8 cellular contexts compared by ENCODE assay signal in the genomic region with DNA sequence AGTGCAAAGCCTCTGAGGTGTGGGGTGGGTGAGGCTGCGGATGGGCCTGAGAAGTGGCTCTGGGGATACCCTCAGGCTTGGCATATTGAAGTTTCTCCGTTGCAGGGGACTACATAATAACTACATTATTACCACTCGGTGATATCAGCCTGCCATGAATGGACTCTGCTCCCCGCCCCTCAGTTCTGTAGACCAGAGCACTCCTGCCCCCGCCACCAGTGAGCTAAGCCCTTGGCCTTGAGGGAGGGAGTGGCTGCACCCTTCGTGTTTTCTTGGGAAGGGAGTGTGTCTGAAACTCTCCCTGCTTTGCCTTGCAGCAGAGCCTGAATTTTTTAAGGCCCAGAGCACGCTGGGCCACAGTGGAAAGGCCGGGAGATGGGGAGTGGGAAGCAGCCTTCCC. TPM values are rescaled to one million over a fixed set of nuclear protein-coding genes. Genes with fewer than 3 reads are reported as not detected.
DNase-seq lines count a peak whose midpoint lies in the region; ATAC-seq and TF ChIP-seq lines count a peak whose summit lies in the region.

No MANE protein-coding gene starts in this region.

- peaks cover 42% of the 10 kb centered on the region for H3K4me1 ChIP-seq in Karpas-422 (ENCODE audit: low read length)
- H3K4me1 ChIP-seq in body of pancreas: peaks cover 43% of the 10 kb centered on the region
- H3K4me1 ChIP-seq in mucosa of rectum (ENCODE audit: control insufficient read depth in 2 of 2, insufficient read depth in 2 of 2, low read length in 2 of 2): peaks cover 22 to 26% of the 10 kb centered on the region in 2 donors

- POLR2A ChIA-PET in AG04450 (lab: Yijun Ruan, JAX): interaction anchor here (0.9 to 1.4 kb wide), 2 partner anchors 8 to 18 kb away, joined by 5 to 6 read pairs; no protein-coding TSS in a partner anchor

- H3K4me3 ChIP-seq in AG04450 (ENCODE audit: low read depth, low read length) (peak overlapping the region; percentile 70), Karpas-422 (ENCODE audit: low read length) (peak overlapping the region; percentile 72), body of pancreas (no peak overlapping the region), mucosa of rectum (ENCODE audit: low read length in 2 of 2) (peak overlapping the region; percentile 83 to 89)

- no peaks in the 10 kb centered on the region; the same call in none of the 2 replicates for H4K20me1 ChIP-seq in Karpas-422 (ENCODE audit: insufficient read depth, low read depth, low read length)

- H3K9me2 ChIP-seq in Karpas-422 (replicated peaks; ENCODE audit: insufficient read depth, low read length): no peaks in the 10 kb centered on the region

- no peak for DNase-seq in AG04450 (ENCODE audit: low read depth, low spot score)
- no peak for DNase-seq in Karpas-422
- DNase-seq in body of pancreas: peak; percentile 17 to 56 (median 42)
- no peak for DNase-seq in putamen (ENCODE audit: low spot score)
- DNase-seq in NK-92 treated with Interleukin-12 subunit alpha and Interleukin-12 subunit beta, amount 100 ng/mL, for 24 hours (lab: John Stamatoyannopoulos, UW): no peak
- no peak for DNase-seq in cerebellum (ENCODE audit: low spot score)

- H3K4me2 ChIP-seq in Karpas-422 (ENCODE audit: low read depth, low read length, poor library complexity, severe bottlenecking): peak overlapping the region; percentile 91

- H3K9me3 ChIP-seq in AG04450 (ENCODE audit: control insufficient read depth, insufficient read depth, low read length) (no peaks in the 10 kb centered on the region; the same call in 1 of the 2 replicates), Karpas-422 (ENCODE audit: low read length) (no peaks in the 10 kb centered on the region), body of pancreas (no peaks in the 10 kb centered on the region), mucosa of rectum (ENCODE audit: control insufficient read depth in 2 of 2, low read length in 2 of 2) (no peaks in the 10 kb centered on the region)

- WGBS in body of pancreas, 2 donors: 41 to 56% methylated on average over 8 of the region's 8 CpGs

- CTCF ChIA-PET in AG04450 (lab: Charles Lee): interaction anchor here (1.6 to 5.5 kb wide), 3 partner anchors 8 to 76 kb away, joined by 7 to 60 read pairs (median 21); a partner anchor contains a TSS

- H3K36me3 ChIP-seq in Karpas-422 (ENCODE audit: insufficient read depth, low read length): 0 out of 2 replicates have a peak, but pooled peaks cover 5% of the 10 kb centered on the region
- H3K36me3 ChIP-seq in body of pancreas (replicated peaks in 1 of 2; ENCODE audit: insufficient read depth in 1 of 2, low read depth in 2 of 2): no peaks in the 10 kb centered on the region
- H3K36me3 ChIP-seq in mucosa of rectum (ENCODE audit: control insufficient read depth in 2 of 2, insufficient read depth in 2 of 2, low read length in 2 of 2): no peaks in the 10 kb centered on the region

- no peak for ATAC-seq in body of pancreas
- ATAC-seq in HG03520 (IDR thresholded peaks at IDR 0.05; ENCODE audit: unreplicated experiment): no peak

- peaks cover 59% of the 10 kb centered on the region for H3K79me2 ChIP-seq in Karpas-422 (ENCODE audit: low read length)

- H3K9ac ChIP-seq in Karpas-422 (ENCODE audit: low read length) (peak overlapping the region; percentile 90), mucosa of rectum (ENCODE audit: low read depth in 1 of 2, low read length in 2 of 2) (peak overlapping the region; percentile 52 to 87)

- no peak for TF ChIP-seq POLR2A in body of pancreas (IDR thresholded peaks at IDR 0.05)

- H3K27ac ChIP-seq in AG04450 (ENCODE audit: low read depth, low read length) (peak overlapping the region; percentile 68), Karpas-422 (ENCODE audit: low read length) (peak overlapping the region; percentile 85), body of pancreas (peak overlapping the region in 3 of 4 donors; percentile 91 to 96 (median 95)), mucosa of rectum (ENCODE audit: low read depth in 2 of 2, low read length in 2 of 2) (peak overlapping the region; percentile 24 to 92)

- H2AFZ ChIP-seq in Karpas-422 (ENCODE audit: low read length): no peak overlapping the region

- intact Hi-C loops in body of pancreas (cut with DNase I): loop anchor here (10.0 kb wide), 2 partner anchors 53 to 57 kb away; no protein-coding TSS in a partner anchor

- TF ChIP-seq CTCF in AG04450 (IDR thresholded peaks at IDR 0.05; ENCODE audit: low read depth, low read length): no peak
- no peak for TF ChIP-seq CTCF in body of pancreas (IDR thresholded peaks at IDR 0.05)

- H3K27me3 ChIP-seq in AG04450 (ENCODE audit: control insufficient read depth, insufficient read depth, low read length): no peaks in the 10 kb centered on the region
- H3K27me3 ChIP-seq in Karpas-422 (ENCODE audit: low read length): no peaks in the 10 kb centered on the region
- no peaks in the 10 kb centered on the region for H3K27me3 ChIP-seq in body of pancreas
- no peaks in the 10 kb centered on the region for H3K27me3 ChIP-seq in mucosa of rectum (ENCODE audit: control insufficient read depth in 2 of 2, insufficient read depth in 2 of 2, low read length in 2 of 2)

RNA-seq across cellular contexts. Expression of a gene that starts 1.7 kb away (rescaled TPM):
- 13.6 and 19.0 TPM in 2 replicates for polyA plus RNA-seq in AG04450 (2011; rRNA removed)
- 6.6 and 10.8 TPM in 2 replicates for polyA minus RNA-seq in AG04450 (2011; rRNA and poly(A)+ RNA removed)
- total RNA-seq in Karpas-422 (2014; rRNA removed; shearing (Covaris generic); ENCODE audit: low replicate concordance): 17.6 and 20.3 TPM in 2 replicates
- total RNA-seq in body of pancreas: 1 to 10 TPM in 1 of 2 donors, under 1 TPM in 1; 0.66 to 3.9 TPM
- 4.0 TPM for total RNA-seq in cerebellum

RNA-seq across cellular contexts. Expression of a gene that starts 41.4 kb away (rescaled TPM):
- 0.35 and 0.78 TPM in 2 replicates for polyA plus RNA-seq in AG04450 (2011; rRNA removed)
- polyA minus RNA-seq in AG04450 (2011; rRNA and poly(A)+ RNA removed): 0.09 and 0.39 TPM in 2 replicates
- total RNA-seq in Karpas-422 (2014; rRNA removed; shearing (Covaris generic); ENCODE audit: low replicate concordance): 0.25 and 1.6 TPM in 2 replicates
- total RNA-seq in body of pancreas (not detected), cerebellum (1.6 TPM)

RNA-seq across cellular contexts. Expression of a gene that starts 47.2 kb away (rescaled TPM):
- 12.9 and 17.3 TPM in 2 replicates for polyA plus RNA-seq in AG04450 (2011; rRNA removed)
- 32.7 and 39.1 TPM in 2 replicates for polyA minus RNA-seq in AG04450 (2011; rRNA and poly(A)+ RNA removed)
- 39.1 and 102 TPM in 2 replicates for total RNA-seq in Karpas-422 (2014; rRNA removed; shearing (Covaris generic); ENCODE audit: low replicate concordance)
- total RNA-seq in body of pancreas (10 to 100 TPM; 17.8 to 26.5 TPM), cerebellum (48.4 TPM)

Comparison
In these comparisons a context has a peak if more than half of its experiments do, and no peak if none do; other contexts are left out.
1. DNase-seq: peak in body of pancreas (4 of 4); none in AG04450 (single experiment), Karpas-422 (single experiment), putamen (single experiment), NK-92 treated with Interleukin-12 subunit alpha and Interleukin-12 subunit beta, amount 100 ng/mL, for 24 hours (single experiment) and cerebellum (single experiment).
2. H3K4me3 ChIP-seq: peak in AG04450 (single experiment), Karpas-422 (single experiment) and mucosa of rectum (2 of 2); none in body of pancreas (0 of 2).
3. Peak in every context shown above with its lines, with median percentiles within 50 percentile points of each other: H3K27ac ChIP-seq.